In genomic region chr7:99394188-99394502, GRCh38 we compare ENCODE assay signal across 13 cellular contexts. TPM values are rescaled to one million over a fixed set of nuclear protein-coding genes. Genes with fewer than 3 reads are reported as not detected.
DNase-seq lines count a peak whose midpoint lies in the region; ATAC-seq and TF ChIP-seq lines count a peak whose summit lies in the region.
"Had no signal": no experiment of that assay in that cellular context is flagged by ENCODE, and none has a peak within 500 bp of the region (broad histone marks: within the 10 kb centered on the region; RNA-seq: fewer than 3 reads in every experiment).

No MANE protein-coding gene starts in this region.

- no peaks in the 10 kb centered on the region for H3K27me3 Mint-ChIP-seq in CD14-positive monocyte (ENCODE audit: low read depth in 3 of 3)
- H3K27me3 Mint-ChIP-seq in natural killer cell (ENCODE audit: low read depth in 2 of 2), result no peaks in the 10 kb centered on the region

- H3K9me3 Mint-ChIP-seq in CD14-positive monocyte (peaks cover 0 to 2% (median 0%) of the 10 kb centered on the region in 7 donors), natural killer cell (no peaks in the 10 kb centered on the region)
- H3K9me3 Mint-ChIP-seq in activated naive CD4-positive, alpha-beta T cell treated with anti-CD3 and anti-CD28 coated beads, Interleukin-2, amount 50 U/mL, for 72 hours, result no peaks in the 10 kb centered on the region

- ATAC-seq in GM18505 (IDR thresholded peaks at IDR 0.05; ENCODE audit: unreplicated experiment) (no peak), natural killer cell (no peak), Right ventricle myocardium superior (ENCODE audit: poor library complexity) (no peak)
- no peak for ATAC-seq in activated naive CD4-positive, alpha-beta T cell treated with anti-CD3 and anti-CD28 coated beads, Interleukin-2, amount 50 U/mL, for 72 hours

- H3K27ac Mint-ChIP-seq in CD14-positive monocyte, result peak overlapping the region in 5 of 7 donors; percentile 25 to 89 (median 58)
- peak overlapping the region; percentile 75 to 90 for H3K27ac Mint-ChIP-seq in activated naive CD4-positive, alpha-beta T cell treated with anti-CD3 and anti-CD28 coated beads, Interleukin-2, amount 50 U/mL, for 72 hours
- peak overlapping the region; percentile 80 to 87 for H3K27ac Mint-ChIP-seq in natural killer cell

- peaks cover 72 to 93% of the 10 kb centered on the region in 2 donors for H3K36me3 Mint-ChIP-seq in CD14-positive monocyte
- H3K36me3 Mint-ChIP-seq in activated naive CD4-positive, alpha-beta T cell treated with anti-CD3 and anti-CD28 coated beads, Interleukin-2, amount 50 U/mL, for 72 hours, result peaks cover 0 to 26% of the 10 kb centered on the region in 2 donors
- H3K36me3 Mint-ChIP-seq in natural killer cell, result no peaks in the 10 kb centered on the region

- intact Hi-C loops in CD14-positive monocyte (cut with micrococcal nuclease), result no loop called here
- intact Hi-C loops in natural killer cell (cut with micrococcal nuclease), result no loop called here
- intact Hi-C loops in Right ventricle myocardium superior (cut with DNase I), result no loop called here

- H3K4me1 Mint-ChIP-seq in CD14-positive monocyte (peaks cover 34% of the 10 kb centered on the region), natural killer cell (peaks cover 24 to 34% of the 10 kb centered on the region in 2 donors)

- TF ChIP-seq POLR2A in GM18505 (IDR thresholded peaks at IDR 0.05; ENCODE audit: borderline replicate concordance, extremely low read depth, insufficient read depth, insufficient read length), result peak; percentile 36

- no peak overlapping the region for H3K4me3 Mint-ChIP-seq in CD14-positive monocyte
- H3K4me3 Mint-ChIP-seq in natural killer cell, result no peak overlapping the region

- DNase-seq in CD14-positive monocyte (ENCODE audit: low spot score) (no peak), natural killer cell (no peak), COLO668 (lab: John Stamatoyannopoulos, UW; ENCODE audit: unreplicated experiment) (no peak), Right ventricle myocardium superior (no peak)
- DNase-seq in activated naive CD4-positive, alpha-beta T cell treated with anti-CD3 and anti-CD28 coated beads, Interleukin-2, amount 50 U/mL, for 72 hours (ENCODE audit: low spot score in 2 of 2), result no peak
- no peak for DNase-seq in stimulated activated CD4-positive, alpha-beta T cell treated with anti-CD3 and anti-CD28 coated beads, Interleukin-4, amount 100 ng/mL, for 24 hours
- DNase-seq: cortex of kidney, esophagus squamous epithelium, GDM1, MM.1S, NCI-H2029, posterior cingulate gyrus had no signal

- TF ChIP-seq CTCF in CD14-positive monocyte (IDR thresholded peaks at IDR 0.05) (no peak), natural killer cell (IDR thresholded peaks at IDR 0.05) (no peak)

RNA-seq across cellular contexts. Expression of gene PDAP1, which starts 14.3 kb away (rescaled TPM):
- 10 to 100 TPM in 1 of 2 donors, 1 to 10 TPM in 1; 9.8 to 16.2 TPM for polyA plus RNA-seq in CD14-positive monocyte
- total RNA-seq in activated naive CD4-positive, alpha-beta T cell treated with anti-CD3 and anti-CD28 coated beads, Interleukin-2, amount 50 U/mL, for 72 hours, result 100 to 1,000 TPM; 101 to 148 TPM
- total RNA-seq in natural killer cell, result 10 to 100 TPM; 55.3 to 60.6 (median 59.3) TPM
- 97.7 TPM for total RNA-seq in Right ventricle myocardium superior

RNA-seq across cellular contexts. Expression of gene BUD31, which starts 14.6 kb away (rescaled TPM):
- 100 to 1,000 TPM; 241 to 256 TPM for polyA plus RNA-seq in CD14-positive monocyte
- 100 to 1,000 TPM; 131 to 135 TPM for total RNA-seq in activated naive CD4-positive, alpha-beta T cell treated with anti-CD3 and anti-CD28 coated beads, Interleukin-2, amount 50 U/mL, for 72 hours
- total RNA-seq in natural killer cell (100 to 1,000 TPM; 145 to 190 (median 187) TPM), Right ventricle myocardium superior (31.5 TPM)

RNA-seq across cellular contexts. Expression of gene ARPC1B, which starts 19.6 kb away (rescaled TPM):
- polyA plus RNA-seq in CD14-positive monocyte, result 1,000 to 10,000 TPM; 1,282 to 1,362 TPM
- 100 to 1,000 TPM; 254 to 333 TPM for total RNA-seq in activated naive CD4-positive, alpha-beta T cell treated with anti-CD3 and anti-CD28 coated beads, Interleukin-2, amount 50 U/mL, for 72 hours
- total RNA-seq in natural killer cell (100 to 1,000 TPM; 161 to 184 (median 179) TPM), Right ventricle myocardium superior (40.6 TPM)

RNA-seq across cellular contexts. Expression of gene PTCD1, which starts 44.5 kb away (rescaled TPM):
- polyA plus RNA-seq in CD14-positive monocyte, result 1 to 10 TPM in 1 of 2 donors, under 1 TPM in 1; 0.74 to 1.6 TPM
- 1 to 10 TPM; 4.4 to 4.5 TPM for total RNA-seq in activated naive CD4-positive, alpha-beta T cell treated with anti-CD3 and anti-CD28 coated beads, Interleukin-2, amount 50 U/mL, for 72 hours
- total RNA-seq in natural killer cell (1 to 10 TPM; 5.3 to 6.6 (median 6.4) TPM), Right ventricle myocardium superior (3.0 TPM)

RNA-seq across cellular contexts. Expression of gene CPSF4, which starts 44.6 kb away (rescaled TPM):
- 10 to 100 TPM; 11.6 to 12.3 TPM for polyA plus RNA-seq in CD14-positive monocyte
- 10 to 100 TPM; 47.5 to 62.1 TPM for total RNA-seq in activated naive CD4-positive, alpha-beta T cell treated with anti-CD3 and anti-CD28 coated beads, Interleukin-2, amount 50 U/mL, for 72 hours
- total RNA-seq in natural killer cell, result 10 to 100 TPM; 54.0 to 61.6 (median 54.8) TPM
- 19.9 TPM for total RNA-seq in Right ventricle myocardium superior
